ENCODE assay signal across 12 cellular contexts in genomic region chrX:154040307-154040756, GRCh38. TPM values are rescaled to one million over a fixed set of nuclear protein-coding genes. Genes with fewer than 3 reads are reported as not detected.
DNase-seq lines count a peak whose midpoint lies in the region; ATAC-seq and TF ChIP-seq lines count a peak whose summit lies in the region.
"Had no signal": no experiment of that assay in that cellular context is flagged by ENCODE, and none has a peak within 500 bp of the region (broad histone marks: within the 10 kb centered on the region; RNA-seq: fewer than 3 reads in every experiment).

No MANE protein-coding gene starts in this region.

- H3K4me1 ChIP-seq in esophagus squamous epithelium = peaks cover 0 to 59% (median 19%) of the 10 kb centered on the region in 3 donors
- H3K4me1 ChIP-seq in gastrocnemius medialis = peaks cover 38 to 59% of the 10 kb centered on the region in 2 donors

- 25 to 47% methylated on average over 7 of the region's 7 CpGs for WGBS in esophagus squamous epithelium, 2 donors

- CTCF ChIA-PET in RWPE1 (lab: Yijun Ruan, JAX) = interaction anchor here (1.2 kb wide), 1 partner anchor 27 kb away, joined by 4 read pairs; no protein-coding TSS in a partner anchor

- TF ChIP-seq POLR2A in esophagus squamous epithelium (IDR thresholded peaks at IDR 0.05) = no peak
- TF ChIP-seq POLR2A in gastrocnemius medialis (IDR thresholded peaks at IDR 0.05) = no peak

- ATAC-seq in gastrocnemius medialis = peak; percentile 77 to 86
- no peak for ATAC-seq in HG03175 (IDR thresholded peaks at IDR 0.05; ENCODE audit: unreplicated experiment)
- ATAC-seq: Panc1 had no signal

- H3K9me3 ChIP-seq in esophagus squamous epithelium (no peaks in the 10 kb centered on the region), gastrocnemius medialis (no peaks in the 10 kb centered on the region)
- H3K9me3 ChIP-seq: thoracic aorta had no signal

- H3K4me3 ChIP-seq in esophagus squamous epithelium (no peak overlapping the region), gastrocnemius medialis (no peak overlapping the region)
- H3K4me3 ChIP-seq: thoracic aorta had no signal

- intact Hi-C loops in esophagus squamous epithelium (cut with DNase I) (no loop called here), gastrocnemius medialis (cut with DNase I; ENCODE audit: low total_unique reads) (loop anchor here (10.0 kb wide), 1 partner anchor 336 kb away; no protein-coding TSS in a partner anchor)

- TF ChIP-seq CTCF in RWPE1 (conservative IDR thresholded peaks at IDR 0.05; ENCODE audit: low read depth) = no peak
- TF ChIP-seq CTCF in esophagus squamous epithelium (IDR thresholded peaks at IDR 0.05) = no peak
- no peak for TF ChIP-seq CTCF in gastrocnemius medialis (IDR thresholded peaks at IDR 0.05 in 4 of 5, conservative IDR thresholded peaks at IDR 0.05 in 1 of 5)

- peaks cover 0 to 2% (median 0%) of the 10 kb centered on the region in 3 donors for H3K36me3 ChIP-seq in esophagus squamous epithelium
- no peaks in the 10 kb centered on the region for H3K36me3 ChIP-seq in gastrocnemius medialis
- H3K36me3 ChIP-seq: thoracic aorta had no signal

- DNase-seq in ELF-1 (ENCODE audit: low read depth, low spot score) (peak; percentile 61), RWPE1 (ENCODE audit: low spot score) (peak; percentile 9), esophagus squamous epithelium (lab: John Stamatoyannopoulos, UW) (no peak), gastrocnemius medialis (no peak), T1000 (lab: John Stamatoyannopoulos, UW) (no peak), NCI-H1436 (lab: John Stamatoyannopoulos, UW) (no peak), NCI-H187 (lab: John Stamatoyannopoulos, UW) (no peak)
- DNase-seq: anterior cingulate cortex, naive B cell had no signal

- H3K27ac ChIP-seq in RWPE1 (peak overlapping the region; percentile 92), esophagus squamous epithelium (peak overlapping the region in 3 of 4 donors; percentile 44 to 71 (median 66)), gastrocnemius medialis (peak overlapping the region; percentile 50 to 89 (median 78))

- in situ Hi-C loops in gastrocnemius medialis (cut with MboI; ENCODE audit: low sequenced_read_pairs in 4 of 4) = no loop called here

- POLR2A ChIA-PET in RWPE1 (lab: Yijun Ruan, JAX; ENCODE audit: low non-redundant PET) = no interaction called here

- H3K27me3 ChIP-seq in esophagus squamous epithelium (no peaks in the 10 kb centered on the region), gastrocnemius medialis (no peaks in the 10 kb centered on the region)

RNA-seq across cellular contexts. Expression of gene IRAK1, which starts 20.6 kb away (rescaled TPM):
- total RNA-seq in esophagus squamous epithelium (100 to 1,000 TPM in 2 of 4 donors, 10 to 100 TPM in 2; 73.5 to 117 (median 96.8) TPM), gastrocnemius medialis (100 to 1,000 TPM in 3 of 4 donors, 10 to 100 TPM in 1; 73.9 to 157 (median 115) TPM)

RNA-seq across cellular contexts. Expression of gene MECP2, which starts 57.2 kb away (rescaled TPM):
- 10 to 100 TPM; 17.7 to 38.7 (median 25.4) TPM for total RNA-seq in esophagus squamous epithelium
- 10 to 100 TPM; 39.0 to 63.2 (median 45.2) TPM for total RNA-seq in gastrocnemius medialis

Comparison
In these comparisons a context has a peak if more than half of its experiments do, and no peak if none do; other contexts are left out.
1. DNase-seq: peak in ELF-1 (single experiment) and RWPE1 (single experiment); none in esophagus squamous epithelium (single experiment), gastrocnemius medialis (0 of 2), T1000 (single experiment), NCI-H1436 (single experiment) and NCI-H187 (0 of 2).
2. Peak in every context shown above with its lines, with median percentiles within 50 percentile points of each other: H3K27ac ChIP-seq.